18 cellular contexts compared by ENCODE assay signal in the genomic region with DNA sequence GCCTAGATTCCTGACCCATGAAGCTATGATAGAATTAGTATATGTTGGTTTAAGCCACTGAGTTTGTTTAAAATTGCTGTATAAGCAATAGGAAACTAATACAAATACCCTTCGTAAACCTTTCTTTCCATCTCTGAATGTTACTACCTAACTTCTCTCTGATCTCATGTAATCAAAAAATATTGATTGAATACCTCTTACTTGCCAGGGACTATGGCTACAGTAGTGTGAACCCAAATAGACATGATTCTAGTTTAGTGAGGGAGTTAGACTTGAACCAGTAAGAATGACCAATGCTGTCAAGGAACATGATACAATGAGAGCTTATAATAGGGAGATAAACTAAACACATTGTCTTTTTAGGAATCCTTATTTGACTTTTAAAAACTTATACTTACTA. TPM values are rescaled to one million over a fixed set of nuclear protein-coding genes. Genes with fewer than 3 reads are reported as not detected.
DNase-seq lines count a peak whose midpoint lies in the region; ATAC-seq, FAIRE-seq and TF ChIP-seq lines count a peak whose summit lies in the region.
"Had no signal": no experiment of that assay in that cellular context is flagged by ENCODE, and none has a peak within 500 bp of the region (broad histone marks: within the 10 kb centered on the region; RNA-seq: fewer than 3 reads in every experiment).

No MANE protein-coding gene starts in this region.

- no peaks in the 10 kb centered on the region for H3K27me3 ChIP-seq in HepG2 (ENCODE audit: control insufficient read depth in 1 of 2, insufficient read depth in 2 of 2, low read length in 2 of 2)
- H3K27me3 ChIP-seq in uterus = no peaks in the 10 kb centered on the region
- H3K27me3 ChIP-seq: BLaER1 treated with 17β-estradiol and CSF1 and Interleukin-3, amounts not matched to agents 10 nM and 100 nM had no signal

- H3K4me3 Mint-ChIP-seq in activated T-cell treated with anti-CD3 and anti-CD28 coated beads, Interleukin-2, amount 50 U/mL, for 24 hours = no peak overlapping the region
- H3K4me3 Mint-ChIP-seq in activated T-helper 17 cell treated with anti-CD3 and anti-CD28 coated beads, Interleukin-2, amount 50 U/mL, for 72 hours = no peak overlapping the region
- H3K4me3 Mint-ChIP-seq: H9 had no signal

- ATAC-seq in A549 = no peak
- ATAC-seq in activated T-helper 17 cell treated with anti-CD3 and anti-CD28 coated beads, Interleukin-2, amount 50 U/mL, for 72 hours (replicated peaks) = no peak
- ATAC-seq in HepG2 = no peak; the same call in 2 of the 3 replicates

- no peak for TF ChIP-seq RAD21 in A549 (conservative IDR thresholded peaks at IDR 0.05 in 1 of 2, IDR thresholded peaks at IDR 0.05 in 1 of 2)
- no peak for TF ChIP-seq RAD21 in HepG2 (CRISPR knock-in tag; IDR thresholded peaks at IDR 0.05)

- no peak for TF ChIP-seq EP300 in A549 (IDR thresholded peaks at IDR 0.05)
- no peak for TF ChIP-seq EP300 in HepG2 (IDR thresholded peaks at IDR 0.05; ENCODE audit: low read depth in 2 of 2, low read length in 2 of 2)
- no peak for TF ChIP-seq EP300 in HepG2 (CRISPR knock-in tag; IDR thresholded peaks at IDR 0.05; ENCODE audit: borderline replicate concordance)

- FAIRE-seq in A549 (lab: Jason Lieb, UNC) (no peak), HepG2 (lab: Jason Lieb, UNC) (no peak)
- FAIRE-seq: G401.6, GM12892 had no signal

- H3K4me3 ChIP-seq in A549 = no peak overlapping the region
- no peak overlapping the region for H3K4me3 ChIP-seq in HepG2 (replicated peaks in 1 of 3; ENCODE audit: insufficient read depth in 1 of 3, low read depth in 2 of 3, low read length in 3 of 3)
- no peak overlapping the region for H3K4me3 ChIP-seq in uterus
- H3K4me3 ChIP-seq: BLaER1 treated with 17β-estradiol and CSF1 and Interleukin-3, amounts not matched to agents 10 nM and 100 nM had no signal

- CTCF ChIA-PET in A549 (lab: Yijun Ruan, JAX) (interaction anchor here (0.5 to 1.0 kb wide), 2 partner anchors 602 to 1438 kb away, joined by 3 read pairs; no protein-coding TSS in a partner anchor), HepG2 (lab: Yijun Ruan, JAX; ENCODE audit: low intra/inter-chr PET ratio, low total read pairs) (interaction anchor here (1.0 kb wide), 1 partner anchor 216 kb away, joined by 3 read pairs; no protein-coding TSS in a partner anchor)

- POLR2A ChIA-PET in A549 (lab: Yijun Ruan, JAX) (no interaction called here), HepG2 (lab: Yijun Ruan, JAX) (interaction anchor here (1.2 kb wide), 1 partner anchor 20 kb away, joined by 4 read pairs; a partner anchor contains a TSS)

- H3K27ac ChIP-seq in A549 = no peak overlapping the region
- H3K27ac ChIP-seq in HepG2 (ENCODE audit: extremely low read length, insufficient read depth, low read length) = no peak overlapping the region
- H3K27ac ChIP-seq in uterus = no peak overlapping the region
- H3K27ac ChIP-seq: 22Rv1; BLaER1 treated with 17β-estradiol and CSF1 and Interleukin-3, amounts not matched to agents 10 nM and 100 nM had no signal

- no peak overlapping the region for H3K9ac ChIP-seq in HepG2 (ENCODE audit: insufficient read depth, low read depth, low read length)
- H3K9ac ChIP-seq: BLaER1 treated with 17β-estradiol and CSF1 and Interleukin-3, amounts not matched to agents 10 nM and 100 nM had no signal

- peaks cover 29% of the 10 kb centered on the region for H3K36me3 Mint-ChIP-seq in activated T-cell treated with anti-CD3 and anti-CD28 coated beads, Interleukin-2, amount 50 U/mL, for 24 hours (ENCODE audit: low read depth)
- peaks cover 2% of the 10 kb centered on the region for H3K36me3 Mint-ChIP-seq in activated T-helper 17 cell treated with anti-CD3 and anti-CD28 coated beads, Interleukin-2, amount 50 U/mL, for 72 hours (ENCODE audit: low read depth)
- H3K36me3 Mint-ChIP-seq: CD4-positive, CD25-positive, alpha-beta regulatory T cell had no signal

- H3K79me2 ChIP-seq in HepG2 (ENCODE audit: insufficient read depth, low read length) = peaks cover 98% of the 10 kb centered on the region

- peaks cover 83% of the 10 kb centered on the region for H3K4me1 Mint-ChIP-seq in activated T-cell treated with anti-CD3 and anti-CD28 coated beads, Interleukin-2, amount 50 U/mL, for 24 hours (ENCODE audit: low read depth)
- peaks cover 60% of the 10 kb centered on the region for H3K4me1 Mint-ChIP-seq in activated T-helper 17 cell treated with anti-CD3 and anti-CD28 coated beads, Interleukin-2, amount 50 U/mL, for 72 hours

- no peaks in the 10 kb centered on the region for H3K36me3 ChIP-seq in HepG2 (replicated peaks in 1 of 2; ENCODE audit: control insufficient read depth in 1 of 2, insufficient read depth in 2 of 2, low read length in 2 of 2)
- no peaks in the 10 kb centered on the region for H3K36me3 ChIP-seq in uterus

- 100% methylated on average over 1 of the region's 1 CpG for WGBS in A549 (ENCODE audit: missing lambda C conversion rate)
- 97% methylated on average over 1 of the region's 1 CpG for WGBS in HepG2 (ENCODE audit: low lambda C conversion rate)

- no peak for DNase-seq in activated T-cell treated with anti-CD3 and anti-CD28 coated beads, Interleukin-2, amount 50 U/mL, for 24 hours
- DNase-seq in activated T-cell treated with anti-CD3 and anti-CD28 coated beads for 4 hours (no peak), A549 (ENCODE audit: low read depth in 1 of 2, low spot score in 1 of 2) (no peak), HepG2 (ENCODE audit: low spot score) (no peak), NCI-H446 (lab: John Stamatoyannopoulos, UW) (no peak), uterus (no peak), NCI-H345 treated with DMSO at 0.1 percent for 48 hours (lab: John Stamatoyannopoulos, UW; ENCODE audit: unreplicated experiment) (no peak)
- DNase-seq: AML-193; Calu3; CD4-positive, CD25-positive, alpha-beta regulatory T cell; DMS 273 treated with DMSO at 0.1 percent for 48 hours; GOT3; H9 had no signal

- H4K20me1 ChIP-seq in HepG2 (ENCODE audit: insufficient read depth, low read length) = peaks cover 46% of the 10 kb centered on the region

- in situ Hi-C loops in HepG2 (cut with HindIII; ENCODE audit: extremely low pct_ligation_motif_present, low pct_unique_long_range_greater_than_20kb) = no loop called here

- intact Hi-C loops in HepG2 (cut with micrococcal nuclease; ENCODE audit: unreplicated experiment) (loop anchor here (5.0 kb wide), 1 partner anchor 145 kb away; no protein-coding TSS in a partner anchor), uterus (cut with DNase I; ENCODE audit: low total_unique reads) (no loop called here)

- H3K27me3 Mint-ChIP-seq in activated T-cell treated with anti-CD3 and anti-CD28 coated beads, Interleukin-2, amount 50 U/mL, for 24 hours = no peaks in the 10 kb centered on the region
- H3K27me3 Mint-ChIP-seq in activated T-helper 17 cell treated with anti-CD3 and anti-CD28 coated beads, Interleukin-2, amount 50 U/mL, for 72 hours = no peaks in the 10 kb centered on the region
- H3K27me3 Mint-ChIP-seq: CD4-positive, CD25-positive, alpha-beta regulatory T cell had no signal

- H3K4me2 ChIP-seq in A549 = no peak overlapping the region
- no peak overlapping the region for H3K4me2 ChIP-seq in HepG2 (ENCODE audit: low read depth, low read length)
- H3K4me2 ChIP-seq: BLaER1 treated with 17β-estradiol and CSF1 and Interleukin-3, amounts not matched to agents 10 nM and 100 nM had no signal

- no peak overlapping the region for H2AFZ ChIP-seq in HepG2 (ENCODE audit: low read length)

- H3K9me3 Mint-ChIP-seq in activated T-cell treated with anti-CD3 and anti-CD28 coated beads, Interleukin-2, amount 50 U/mL, for 24 hours = peaks cover 8% of the 10 kb centered on the region
- H3K9me3 Mint-ChIP-seq in activated T-helper 17 cell treated with anti-CD3 and anti-CD28 coated beads, Interleukin-2, amount 50 U/mL, for 72 hours = peaks cover 7% of the 10 kb centered on the region

- H3K4me1 ChIP-seq in A549 (peaks cover 7% of the 10 kb centered on the region; the same call in 2 of the 3 replicates), HepG2 (ENCODE audit: insufficient read depth, low read length) (no peaks in the 10 kb centered on the region), uterus (peaks cover 0 to 8% of the 10 kb centered on the region in 2 donors)

- no TSS peak for BruUV-seq in HepG2 (replicated peaks; lab: Mats Ljungman, UMichigan)

- no peaks in the 10 kb centered on the region; the same call in 2 of the 3 replicates for H3K9me3 ChIP-seq in A549
- no peaks in the 10 kb centered on the region for H3K9me3 ChIP-seq in HepG2 (ENCODE audit: low read length)
- no peaks in the 10 kb centered on the region for H3K9me3 ChIP-seq in uterus

- TF ChIP-seq POLR2A in A549 (IDR thresholded peaks at IDR 0.05; ENCODE audit: low read length) (no peak), HepG2 (IDR thresholded peaks at IDR 0.05; ENCODE audit: insufficient read depth in 1 of 2, low read depth in 2 of 2, low read length in 2 of 2) (no peak), uterus (IDR thresholded peaks at IDR 0.05) (no peak)

- no peak for TF ChIP-seq CTCF in A549 (IDR thresholded peaks at IDR 0.05)
- no peak for TF ChIP-seq CTCF in HepG2 (CRISPR knock-in tag; IDR thresholded peaks at IDR 0.05)
- TF ChIP-seq CTCF in uterus (IDR thresholded peaks at IDR 0.05) = no peak

- H3K27ac Mint-ChIP-seq in activated T-cell treated with anti-CD3 and anti-CD28 coated beads, Interleukin-2, amount 50 U/mL, for 24 hours = peak overlapping the region; percentile 42
- peak overlapping the region; percentile 25 for H3K27ac Mint-ChIP-seq in activated T-helper 17 cell treated with anti-CD3 and anti-CD28 coated beads, Interleukin-2, amount 50 U/mL, for 72 hours

RNA-seq across cellular contexts. Expression of a gene that starts 19.4 kb away (rescaled TPM):
- 161 and 171 TPM in 2 replicates for polyA plus RNA-seq in A549 (2011; rRNA removed)
- 25.0 and 32.4 TPM in 2 replicates for polyA plus RNA-seq in A549 (2012; cell fraction: cytosol; rRNA removed)
- 30.8 and 36.9 TPM in 2 replicates for polyA plus RNA-seq in A549 (2012; cell fraction: nucleus; rRNA removed)
- 88.9 to 92.9 TPM (median 92.1 TPM) in 3 replicates for polyA plus RNA-seq in A549 (2017; fragmentation: RNase III; extraction: RNeasy Plus Mini Kit Qiagen cat#74134 plus additional on column Dnase treatment)
- 78.6 and 86.5 TPM in 2 replicates for polyA minus RNA-seq in A549 (2011; rRNA and poly(A)+ RNA removed)
- 100 to 1,000 TPM in 1 of 2 donors, 10 to 100 TPM in 1; 88.9 to 155 TPM for total RNA-seq in activated T-helper 17 cell treated with anti-CD3 and anti-CD28 coated beads, Interleukin-2, amount 50 U/mL, for 72 hours
- total RNA-seq in HepG2 (2016; rRNA removed; fragmentation: Illumina TruSeq; extraction: Trizol) = 160 and 205 TPM in 2 replicates
- 106 and 107 TPM in 2 replicates for total RNA-seq in HepG2 (2016; cell fraction: cytosol; rRNA removed; fragmentation: Illumina TruSeq; extraction: Trizol; ENCODE audit: low read depth)
- total RNA-seq in HepG2 (2016; cell fraction: insoluble cytoplasmic fraction; rRNA removed; fragmentation: Illumina TruSeq; extraction: Trizol) = 157 and 195 TPM in 2 replicates
- total RNA-seq in HepG2 (2016; cell fraction: membrane; rRNA removed; fragmentation: Illumina TruSeq; extraction: Trizol) = 71.4 and 88.4 TPM in 2 replicates
- total RNA-seq in HepG2 (2016; cell fraction: nucleus; rRNA removed; fragmentation: Illumina TruSeq; extraction: Trizol) = 201 and 264 TPM in 2 replicates
- 73.6 and 85.0 TPM in 2 replicates for polyA plus RNA-seq in HepG2 (2011; rRNA removed)
- polyA plus RNA-seq in HepG2 (2011; cell fraction: cytosol; rRNA removed) = 39.4 and 56.2 TPM in 2 replicates
- 29.8 and 34.6 TPM in 2 replicates for polyA plus RNA-seq in HepG2 (2011; cell fraction: nucleus; rRNA removed)
- 70.0 and 96.2 TPM in 2 replicates for polyA plus RNA-seq in HepG2 (2012)
- 15.6 and 15.8 TPM in 2 replicates for polyA plus RNA-seq in HepG2 (2016; cell fraction: cytosol; fragmentation: Illumina TruSeq; extraction: Trizol; ENCODE audit: low read depth)
- polyA plus RNA-seq in HepG2 (2016; cell fraction: insoluble cytoplasmic fraction; fragmentation: Illumina TruSeq; extraction: Trizol; ENCODE audit: low read depth) = 107 and 116 TPM in 2 replicates
- 37.8 and 48.6 TPM in 2 replicates for polyA plus RNA-seq in HepG2 (2016; cell fraction: membrane; fragmentation: Illumina TruSeq; extraction: Trizol; ENCODE audit: low read depth)
- polyA plus RNA-seq in HepG2 (2016; cell fraction: nucleus; fragmentation: Illumina TruSeq; extraction: Trizol; ENCODE audit: insufficient read depth, low read depth) = 192 and 216 TPM in 2 replicates
- 83.7 and 110 TPM in 2 replicates for polyA minus RNA-seq in HepG2 (2011; rRNA and poly(A)+ RNA removed; ENCODE audit: low replicate concordance)
- 109 and 110 TPM in 2 replicates for polyA minus RNA-seq in HepG2 (2011; cell fraction: cytosol; rRNA and poly(A)+ RNA removed)
- polyA minus RNA-seq in HepG2 (2011; cell fraction: nucleus; rRNA and poly(A)+ RNA removed) = 136 and 160 TPM in 2 replicates
- total RNA-seq in uterus = 100 to 1,000 TPM in 2 of 4 donors, 10 to 100 TPM in 2; 57.1 to 233 (median 96.0) TPM
